ENCODE assay signal across 8 cellular contexts in the genomic region with DNA sequence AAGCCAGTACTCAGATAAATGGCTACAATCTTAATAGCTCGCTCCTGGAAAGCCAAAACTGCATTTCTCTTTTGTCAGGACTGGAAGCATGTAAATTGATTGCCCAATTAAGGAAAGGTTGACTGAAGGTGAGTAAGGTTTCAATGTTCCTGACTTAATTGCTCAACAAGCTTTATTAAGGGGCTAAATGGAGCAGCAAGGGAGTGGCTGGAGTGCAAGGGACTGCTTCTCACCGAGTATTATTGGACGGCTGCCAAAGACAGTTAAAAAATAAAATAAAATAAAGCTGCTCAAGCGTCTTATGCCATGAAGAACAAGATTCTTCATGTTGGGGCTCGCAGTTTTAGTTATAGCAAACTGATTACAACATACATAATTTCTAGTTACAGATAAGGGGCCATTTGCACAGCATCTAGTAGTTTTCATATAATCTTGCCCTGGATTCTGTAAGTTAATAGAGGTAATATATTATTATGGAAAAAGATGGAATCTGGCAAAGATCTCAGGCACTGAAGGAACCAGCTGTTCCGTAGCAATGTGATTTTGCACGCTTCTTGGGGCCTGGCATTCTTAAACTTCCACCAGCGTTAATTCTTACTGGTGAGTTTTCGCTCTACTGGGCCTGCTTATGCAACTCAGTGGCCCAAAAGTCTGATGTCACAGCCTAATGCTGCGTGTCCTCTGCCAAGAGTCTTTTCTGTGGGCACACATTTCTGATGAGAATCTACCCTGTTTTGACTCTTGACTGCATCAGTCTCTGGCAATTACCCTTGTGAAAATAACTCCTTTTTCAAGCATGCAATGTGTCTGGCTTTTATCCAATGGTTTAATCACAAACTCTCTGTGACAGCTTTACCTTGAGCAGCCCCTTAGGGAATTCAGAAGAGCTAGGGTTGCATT.
A peak's percentile ranks its signal among the peaks of the same experiment; 100 is the strongest.
DNase-seq lines count a peak whose midpoint lies in the region; ATAC-seq and TF ChIP-seq lines count a peak whose summit lies in the region.

No MANE protein-coding gene starts in this region.

- ATAC-seq in naive B cell (ENCODE audit: low read depth in 2 of 2), result peak in 1 of 2 donors; percentile 58
- no peak for ATAC-seq in CD4-positive, alpha-beta T cell (ENCODE audit: poor library complexity)

- peaks cover 4 to 16% (median 13%) of the 10 kb centered on the region in 7 donors for H3K9me3 Mint-ChIP-seq in naive B cell
- no peaks in the 10 kb centered on the region for H3K9me3 Mint-ChIP-seq in CD4-positive, alpha-beta T cell

- intact Hi-C loops in CD4-positive, alpha-beta T cell (cut with DNase I, micrococcal nuclease), result no loop called here
- intact Hi-C loops in posterior cingulate gyrus (cut with DNase I), result no loop called here

- H3K4me3 Mint-ChIP-seq in naive B cell, result peak overlapping the region in 3 of 8 donors; percentile 22 to 53 (median 51)
- no peak overlapping the region for H3K4me3 Mint-ChIP-seq in CD4-positive, alpha-beta T cell

- no peak overlapping the region for H3K4me3 ChIP-seq in choroid plexus epithelial cell (ENCODE audit: low read depth, low read length)

- no peak overlapping the region for H3K27ac ChIP-seq in CD4-positive, alpha-beta T cell (ENCODE audit: low read depth, low read length)

- DNase-seq in Caki2 (ENCODE audit: low read depth), result peak; percentile 88
- peak; percentile 59 for DNase-seq in NCI-H2107 (lab: John Stamatoyannopoulos, UW)
- DNase-seq in choroid plexus epithelial cell (ENCODE audit: low read depth), result peak; percentile 43
- DNase-seq in naive B cell, result no peak
- no peak for DNase-seq in CD4-positive, alpha-beta T cell
- DNase-seq in Ammon's horn (ENCODE audit: low spot score), result no peak
- DNase-seq in activated T-cell treated with anti-CD3 and anti-CD28 coated beads, Interleukin-2, amount 50 U/mL, for 48 hours, result no peak
- no peak for DNase-seq in posterior cingulate gyrus

- peaks cover 5 to 17% of the 10 kb centered on the region in 2 donors for H3K36me3 Mint-ChIP-seq in naive B cell
- peaks cover 5% of the 10 kb centered on the region for H3K36me3 Mint-ChIP-seq in CD4-positive, alpha-beta T cell (ENCODE audit: low read depth)

- CTCF ChIA-PET in CD4-positive, alpha-beta T cell (lab: Charles Lee), result interaction anchor here (0.7 to 1.3 kb wide), 3 partner anchors 112 to 218 kb away, joined by 3 read pairs; no protein-coding TSS in a partner anchor

- H3K27ac Mint-ChIP-seq in naive B cell, result peak overlapping the region in 5 of 6 donors; percentile 11 to 82 (median 34)
- H3K27ac Mint-ChIP-seq in CD4-positive, alpha-beta T cell, result no peak overlapping the region

- H3K4me1 Mint-ChIP-seq in naive B cell, result peaks cover 6 to 46% (median 34%) of the 10 kb centered on the region in 3 donors
- peaks cover 11% of the 10 kb centered on the region for H3K4me1 Mint-ChIP-seq in CD4-positive, alpha-beta T cell (ENCODE audit: low read depth)

- no peaks in the 10 kb centered on the region for H3K27me3 ChIP-seq in CD4-positive, alpha-beta T cell (ENCODE audit: control insufficient read depth, insufficient read depth, low read length)

- POLR2A ChIA-PET in CD4-positive, alpha-beta T cell (lab: Charles Lee), result interaction anchor here (0.9 to 2.8 kb wide), 3 partner anchors 54 to 109 kb away, joined by 3 to 11 read pairs (median 3); partner anchors contain the start of gene SLC38A1

- in situ Hi-C loops in Caki2 (cut with HindIII; ENCODE audit: low pct_unique_long_range_greater_than_20kb, low sequenced_read_pairs), result no loop called here

- H3K27me3 Mint-ChIP-seq in naive B cell, result no peaks in the 10 kb centered on the region
- H3K27me3 Mint-ChIP-seq in CD4-positive, alpha-beta T cell, result no peaks in the 10 kb centered on the region

- peaks cover 6% of the 10 kb centered on the region for H3K9me3 ChIP-seq in CD4-positive, alpha-beta T cell (ENCODE audit: control insufficient read depth, low read length)

- no peak for TF ChIP-seq CTCF in choroid plexus epithelial cell (conservative IDR thresholded peaks at IDR 0.05; ENCODE audit: low read depth, low read length)
- TF ChIP-seq CTCF in CD4-positive, alpha-beta T cell (IDR thresholded peaks at IDR 0.05), result no peak

Comparison
In these comparisons a context has a peak if more than half of its experiments do, and no peak if none do; other contexts are left out.
1. DNase-seq: peak in Caki2 (single experiment), NCI-H2107 (single experiment) and choroid plexus epithelial cell (single experiment); none in naive B cell (single experiment), CD4-positive, alpha-beta T cell (0 of 10), Ammon's horn (single experiment), activated T-cell treated with anti-CD3 and anti-CD28 coated beads, Interleukin-2, amount 50 U/mL, for 48 hours (0 of 2) and posterior cingulate gyrus (0 of 10).